In the genomic region with DNA sequence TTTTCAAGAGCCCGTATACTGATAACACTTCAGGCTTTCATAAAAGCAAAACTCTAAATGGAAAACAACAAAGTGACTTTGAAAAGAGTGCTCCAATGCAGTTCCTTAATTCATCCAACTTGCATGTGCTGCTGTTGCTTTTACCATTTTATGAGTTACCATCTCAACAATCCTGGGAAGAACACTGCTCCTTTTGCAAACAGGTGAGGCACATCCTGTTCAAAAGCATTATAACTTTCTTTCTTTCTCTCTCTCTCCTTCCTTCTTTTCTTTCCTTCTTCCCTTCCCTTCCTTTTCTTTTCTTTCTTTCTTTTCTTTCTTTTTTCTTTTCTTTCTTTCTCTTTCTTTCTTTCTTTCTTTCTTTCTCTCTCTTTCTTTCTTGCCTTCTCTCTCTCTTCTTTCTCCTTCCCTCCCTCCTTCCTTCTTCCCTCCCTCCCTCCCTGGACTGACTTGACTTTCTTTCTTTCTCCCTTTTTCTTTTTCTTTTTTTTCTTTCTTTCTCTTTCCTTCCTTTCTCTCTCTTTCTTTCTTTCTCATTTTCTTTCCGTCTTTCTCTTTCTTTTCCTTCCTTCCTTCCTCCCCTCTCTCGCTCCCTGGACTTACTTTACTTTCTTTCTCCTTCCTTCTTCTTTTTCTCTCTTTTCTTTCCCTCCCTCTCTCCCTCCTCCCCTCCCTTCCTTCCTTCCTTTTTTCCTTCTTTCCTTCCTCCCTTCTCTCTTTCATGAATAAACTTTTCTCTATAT, we compare ENCODE assay signal across 1 cellular context.
TF ChIP-seq lines count a peak whose summit lies in the region.

No MANE protein-coding gene starts in this region.

TF ChIP-seq in H1, 55 proteins besides CTCF, POLR2A, EP300 and RAD21:
- no peak for TF ChIP-seq TEAD4 (IDR thresholded peaks at IDR 0.05; ENCODE audit: low read depth, low read length)
TF ChIP-seq in H1: peak in this region for 0.
